In the genomic region with DNA sequence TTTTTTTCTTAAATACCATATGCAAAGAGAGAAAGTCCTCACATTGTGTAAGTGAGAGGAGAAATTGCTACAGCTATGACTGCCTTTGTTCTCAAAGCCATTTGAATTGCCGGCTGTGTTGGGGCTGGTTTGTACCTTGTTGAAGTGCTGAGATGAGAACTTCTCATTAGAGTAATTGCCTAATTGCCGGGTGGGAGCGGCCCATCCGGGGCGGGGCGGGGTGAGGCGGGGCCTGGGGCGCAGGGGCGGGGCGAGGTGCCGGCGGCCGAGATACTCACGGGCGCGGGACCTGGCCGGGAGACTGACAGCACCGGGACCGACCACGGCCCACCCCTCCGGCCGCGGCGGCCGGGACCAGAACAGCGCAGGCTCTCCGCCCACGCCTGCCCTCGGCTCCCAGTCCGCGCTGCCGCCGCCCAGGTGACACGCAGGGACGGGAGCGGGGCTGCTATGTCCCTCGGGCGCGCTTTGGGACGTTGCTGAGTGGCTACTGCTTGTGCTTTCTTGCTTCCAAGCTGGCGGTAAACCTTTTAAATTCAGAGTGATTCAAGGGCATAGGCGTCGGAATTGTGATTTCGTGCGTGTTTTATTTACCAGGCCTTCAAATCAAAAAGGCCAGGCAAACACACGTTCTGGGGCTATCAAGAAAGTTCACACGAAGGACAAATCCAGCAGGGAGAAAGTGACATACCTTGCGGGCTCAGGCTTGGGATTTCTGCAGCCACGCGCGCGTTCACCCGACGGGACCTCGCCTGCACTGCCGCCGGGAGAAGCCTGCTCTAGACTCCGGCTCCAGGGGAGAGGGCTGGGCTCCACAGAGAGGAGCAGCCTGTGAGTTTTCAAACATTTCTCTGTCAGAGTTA, we compare ENCODE assay signal across 8 cellular contexts.
A peak's percentile ranks its signal among the peaks of the same experiment; 100 is the strongest.
DNase-seq lines count a peak whose midpoint lies in the region; TF ChIP-seq lines count a peak whose summit lies in the region.

No MANE protein-coding gene starts in this region.

- peak; percentile 78 for DNase-seq in ELF-1 (ENCODE audit: low read depth, low spot score)
- peak; percentile 66 for DNase-seq in HEK293T (ENCODE audit: extremely low spot score)
- DNase-seq in NCI-H146 (lab: John Stamatoyannopoulos, UW): peak; percentile 71
- peak; percentile 46 to 48 for DNase-seq in activated CD4-positive, alpha-beta T cell treated with anti-CD3 and anti-CD28 coated beads for 4 hours
- peak in 2 of 10 donors; percentile 44 to 49 for DNase-seq in dorsolateral prefrontal cortex
- DNase-seq in lung microvascular endothelial cell (ENCODE audit: low read depth in 2 of 2): peak; percentile 44 to 59
- DNase-seq in stimulated activated CD8-positive, alpha-beta memory T cell treated with anti-CD3 and anti-CD28 coated beads, Interleukin-15, amount 100 ng/mL, for 4 hours (ENCODE audit: low read depth in 2 of 2): peak; percentile 13 to 31
- DNase-seq in NCI-H446 (lab: John Stamatoyannopoulos, UW): no peak

- POLR2A ChIA-PET in HEK293T (lab: Yijun Ruan, JAX): no interaction called here

- peak overlapping the region; percentile 30 to 99 (median 83) for H3K27ac ChIP-seq in dorsolateral prefrontal cortex

- no peaks in the 10 kb centered on the region for H3K27me3 ChIP-seq in dorsolateral prefrontal cortex

- CTCF ChIA-PET in HEK293T (lab: Yijun Ruan, JAX): interaction anchor here (1.0 to 1.6 kb wide), 3 partner anchors 13 to 79 kb away, joined by 3 to 4 read pairs (median 4); no protein-coding TSS in a partner anchor

- peak in 1 of 56 donors; percentile 11 for TF ChIP-seq CTCF in dorsolateral prefrontal cortex (IDR thresholded peaks at IDR 0.05 in 54 of 56, conservative IDR thresholded peaks at IDR 0.05 in 2 of 56; ENCODE audit: low read depth in 1 of 56, partially characterized antibody in 56 of 56)

- peak overlapping the region; percentile 44 to 78 (median 64) for H3K4me3 ChIP-seq in dorsolateral prefrontal cortex

- intact Hi-C loops in dorsolateral prefrontal cortex (cut with DNase I): no loop called here

TF ChIP-seq in HEK293T, 16 proteins besides CTCF, POLR2A, EP300 and RAD21:
- TF ChIP-seq ZNF384 (IDR thresholded peaks at IDR 0.05) (no peak), FOXK2 (IDR thresholded peaks at IDR 0.05) (no peak), NFRKB (IDR thresholded peaks at IDR 0.05) (no peak), TARDBP (IDR thresholded peaks at IDR 0.05) (no peak), L3MBTL2 (conservative IDR thresholded peaks at IDR 0.05) (peak; percentile 73), LEF1 (IDR thresholded peaks at IDR 0.05; ENCODE audit: borderline replicate concordance) (no peak)
- TF ChIP-seq, protein P1, sequence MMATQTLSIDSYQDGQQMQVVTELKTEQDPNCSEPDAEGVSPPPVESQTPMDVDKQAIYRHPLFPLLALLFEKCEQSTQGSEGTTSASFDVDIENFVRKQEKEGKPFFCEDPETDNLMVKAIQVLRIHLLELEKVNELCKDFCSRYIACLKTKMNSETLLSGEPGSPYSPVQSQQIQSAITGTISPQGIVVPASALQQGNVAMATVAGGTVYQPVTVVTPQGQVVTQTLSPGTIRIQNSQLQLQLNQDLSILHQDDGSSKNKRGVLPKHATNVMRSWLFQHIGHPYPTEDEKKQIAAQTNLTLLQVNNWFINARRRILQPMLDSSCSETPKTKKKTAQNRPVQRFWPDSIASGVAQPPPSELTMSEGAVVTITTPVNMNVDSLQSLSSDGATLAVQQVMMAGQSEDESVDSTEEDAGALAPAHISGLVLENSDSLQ (IDR thresholded peaks at IDR 0.05): no peak; the same call in 1 of the 2 replicates

Comparison
In these comparisons a context has a peak if more than half of its experiments do, and no peak if none do; other contexts are left out.
1. DNase-seq: peak in ELF-1 (single experiment), HEK293T (single experiment), NCI-H146 (single experiment), activated CD4-positive, alpha-beta T cell treated with anti-CD3 and anti-CD28 coated beads for 4 hours (2 of 2), lung microvascular endothelial cell (2 of 2) and stimulated activated CD8-positive, alpha-beta memory T cell treated with anti-CD3 and anti-CD28 coated beads, Interleukin-15, amount 100 ng/mL, for 4 hours (2 of 2); none in NCI-H446 (0 of 2).